ENCODE assay signal across 17 cellular contexts in genomic region chr11:131095501-131096185, GRCh38.
"Had no signal": no experiment of that assay in that cellular context is flagged by ENCODE, and none has a peak within 500 bp of the region (broad histone marks: within the 10 kb centered on the region; RNA-seq: fewer than 3 reads in every experiment).

No MANE protein-coding gene starts in this region.

- H3K9me3 ChIP-seq: neutrophil, tibial nerve, uterus had no signal

- H3K79me2 ChIP-seq: parathyroid adenoma had no signal

- H3K27ac ChIP-seq: cardiac muscle cell, foreskin keratinocyte, neutrophil, parathyroid adenoma, tibial nerve, uterus, VCaP had no signal

- H3K36me3 ChIP-seq: cardiac muscle cell, neutrophil, tibial nerve, uterus had no signal

- H2AFZ ChIP-seq: parathyroid adenoma had no signal

- H3K4me3 ChIP-seq: cardiac muscle cell, lung, tibial nerve, uterus had no signal

- DNase-seq: activated CD4-positive, alpha-beta memory T cell treated with anti-CD3 and anti-CD28 coated beads for 36 hours; activated naive CD4-positive, alpha-beta T cell treated with Interleukin-2 at 50 U/mL for 16 hours; activated naive CD8-positive, alpha-beta T cell treated with anti-CD3 and anti-CD28 coated beads, Interleukin-2, amount 10 ng/mL, durations not matched to agents 7 days and 5 days; activated T-cell treated with anti-CD3 and anti-CD28 coated beads for 4 hours; foreskin keratinocyte; glutamatergic neuron; hippocampal formation; stimulated activated CD4-positive, alpha-beta T cell treated with anti-CD3 and anti-CD28 coated beads, Interleukin-2, amount 100 ng/mL, for 24 hours; stimulated activated naive CD8-positive, alpha-beta T cell treated with anti-CD3 and anti-CD28 coated beads, Interleukin-15, Interleukin-2, amounts not matched to agents 100 U/mL and 50 U/mL, for 24 hours; T-helper 17 cell; uterus had no signal

- H3K9ac ChIP-seq: parathyroid adenoma had no signal

- H3K4me1 ChIP-seq: foreskin keratinocyte, parathyroid adenoma, tibial nerve, uterus had no signal

- H3K27me3 ChIP-seq: cardiac muscle cell, foreskin keratinocyte, neutrophil, tibial nerve, uterus had no signal
